In the genomic region with DNA sequence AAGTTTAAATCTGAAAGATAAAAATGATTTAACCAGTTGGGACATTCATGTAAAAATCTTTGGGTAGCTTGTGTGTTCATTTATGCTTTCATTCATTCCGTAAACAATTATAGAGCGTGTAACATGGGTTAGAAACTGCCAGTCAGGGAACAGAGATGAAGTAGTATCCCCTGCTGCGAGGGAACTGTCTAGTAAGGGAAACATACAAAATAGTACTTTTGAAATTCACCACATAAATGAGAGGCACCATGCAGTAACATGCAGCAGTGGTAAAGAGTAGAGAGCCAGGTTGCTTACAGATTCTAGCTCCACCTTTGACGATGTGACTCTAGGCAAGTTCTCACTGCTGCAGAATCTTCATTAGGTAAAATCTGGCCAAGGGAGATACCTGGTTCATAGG, we compare ENCODE assay signal across 8 cellular contexts. TPM values are rescaled to one million over a fixed set of nuclear protein-coding genes. Genes with fewer than 3 reads are reported as not detected.
DNase-seq lines count a peak whose midpoint lies in the region; ATAC-seq, FAIRE-seq and TF ChIP-seq lines count a peak whose summit lies in the region.

No MANE protein-coding gene starts in this region.

- DNase-seq in A673 (ENCODE audit: low spot score) = peak; percentile 47
- no peak for DNase-seq in GM12891 (ENCODE audit: insufficient read length, low spot score)
- no peak for DNase-seq in activated CD4-positive, alpha-beta memory T cell treated with anti-CD3 and anti-CD28 coated beads, Interleukin-2, amount 10 ng/mL, durations not matched to agents 7 days and 5 days
- DNase-seq in kidney epithelial cell (ENCODE audit: low read depth) = no peak
- DNase-seq in type B pancreatic cell (ENCODE audit: extremely low spot score, unreplicated experiment) = no peak
- no peak for DNase-seq in stimulated activated naive CD4-positive, alpha-beta T cell treated with Interleukin-2 at 50 U/mL for 16 hours (lab: John Stamatoyannopoulos, UW)

- no peak for FAIRE-seq in GM12891 (lab: Jason Lieb, UNC)

- H3K27me3 ChIP-seq in A673 (replicated peaks; ENCODE audit: insufficient read depth, low read depth, low read length, poor library complexity) (no peaks in the 10 kb centered on the region), kidney epithelial cell (ENCODE audit: control insufficient read depth, insufficient read depth, low read length) (no peaks in the 10 kb centered on the region)

- no peaks in the 10 kb centered on the region for H3K27me3 Mint-ChIP-seq in activated CD4-positive, alpha-beta memory T cell treated with anti-CD3 and anti-CD28 coated beads, Interleukin-2, amount 10 ng/mL, durations not matched to agents 7 days and 5 days
- no peaks in the 10 kb centered on the region for H3K27me3 Mint-ChIP-seq in type B pancreatic cell

- CTCF ChIA-PET in A673 (lab: Charles Lee) = interaction anchor here (1.1 kb wide), 1 partner anchor 72 kb away, joined by 4 read pairs; no protein-coding TSS in a partner anchor
- CTCF ChIA-PET in activated CD4-positive, alpha-beta memory T cell treated with anti-CD3 and anti-CD28 coated beads, Interleukin-2, amount 10 ng/mL, durations not matched to agents 7 days and 5 days (lab: Charles Lee) = interaction anchor here (1.1 to 2.3 kb wide), 6 partner anchors 9 to 231 kb away, joined by 3 to 17 read pairs (median 7); no protein-coding TSS in a partner anchor

- H3K9me3 ChIP-seq in A673 (ENCODE audit: low read depth, low read length, poor library complexity, severe bottlenecking) = no peaks in the 10 kb centered on the region

- 0 out of 2 replicates have a peak, but pooled peaks have one; percentile 26 for TF ChIP-seq POLR2A in GM12891 (IDR thresholded peaks at IDR 0.05; ENCODE audit: low read depth, low read length)

- H3K27ac Mint-ChIP-seq in activated CD4-positive, alpha-beta memory T cell treated with anti-CD3 and anti-CD28 coated beads, Interleukin-2, amount 10 ng/mL, durations not matched to agents 7 days and 5 days = peak overlapping the region; percentile 96
- H3K27ac Mint-ChIP-seq in type B pancreatic cell = peak overlapping the region; percentile 99

- H3K4me3 ChIP-seq in A673 (ENCODE audit: low read depth, low read length, poor library complexity, severe bottlenecking) (peak overlapping the region; percentile 87), kidney epithelial cell (ENCODE audit: low read depth, low read length) (peak overlapping the region; percentile 71)

- ATAC-seq in HG03196 (IDR thresholded peaks at IDR 0.05; ENCODE audit: unreplicated experiment) = no peak
- no peak for ATAC-seq in HG02870 (IDR thresholded peaks at IDR 0.05; ENCODE audit: unreplicated experiment)

- peaks cover 45% of the 10 kb centered on the region for H3K4me1 Mint-ChIP-seq in activated CD4-positive, alpha-beta memory T cell treated with anti-CD3 and anti-CD28 coated beads, Interleukin-2, amount 10 ng/mL, durations not matched to agents 7 days and 5 days
- H3K4me1 Mint-ChIP-seq in type B pancreatic cell (ENCODE audit: unreplicated experiment) = peaks cover 19% of the 10 kb centered on the region

- no peak for TF ChIP-seq CTCF in A673 (conservative IDR thresholded peaks at IDR 0.05; ENCODE audit: low read depth, low read length)
- TF ChIP-seq CTCF in kidney epithelial cell (IDR thresholded peaks at IDR 0.05; ENCODE audit: insufficient read depth, low read length, poor library complexity, severe bottlenecking) = no peak
- TF ChIP-seq CTCF in type B pancreatic cell (conservative IDR thresholded peaks at IDR 0.05) = no peak

- no TSS peak for BruUV-seq in A673 (replicated peaks; lab: Mats Ljungman, UMichigan)

- peaks cover 22% of the 10 kb centered on the region for H3K36me3 Mint-ChIP-seq in activated CD4-positive, alpha-beta memory T cell treated with anti-CD3 and anti-CD28 coated beads, Interleukin-2, amount 10 ng/mL, durations not matched to agents 7 days and 5 days (ENCODE audit: low read depth)
- peaks cover 6% of the 10 kb centered on the region for H3K36me3 Mint-ChIP-seq in type B pancreatic cell

- POLR2A ChIA-PET in A673 (lab: Charles Lee; ENCODE audit: low non-redundant PET) = no interaction called here
- POLR2A ChIA-PET in activated CD4-positive, alpha-beta memory T cell treated with anti-CD3 and anti-CD28 coated beads, Interleukin-2, amount 10 ng/mL, durations not matched to agents 7 days and 5 days (lab: Charles Lee) = interaction anchor here (0.9 to 6.1 kb wide), 14 partner anchors 11 to 368 kb away, joined by 3 to 205 read pairs (median 14); a partner anchor contains a TSS

- H3K36me3 ChIP-seq in A673 (ENCODE audit: insufficient read depth, low read length, poor library complexity, severe bottlenecking) (no peaks in the 10 kb centered on the region), kidney epithelial cell (ENCODE audit: control insufficient read depth, insufficient read depth, low read length) (no peaks in the 10 kb centered on the region)

- peak overlapping the region; percentile 98 for H3K4me3 Mint-ChIP-seq in activated CD4-positive, alpha-beta memory T cell treated with anti-CD3 and anti-CD28 coated beads, Interleukin-2, amount 10 ng/mL, durations not matched to agents 7 days and 5 days
- H3K4me3 Mint-ChIP-seq in type B pancreatic cell = peak overlapping the region; percentile 99

- peaks cover 26% of the 10 kb centered on the region for H3K4me1 ChIP-seq in A673 (ENCODE audit: insufficient read depth, low read length, poor library complexity, severe bottlenecking)

- H3K27ac ChIP-seq in A673 (ENCODE audit: low read depth, low read length, poor library complexity, severe bottlenecking) = peak overlapping the region; percentile 91

- intact Hi-C loops in A673 (cut with micrococcal nuclease; ENCODE audit: unreplicated experiment) = no loop called here

- no peaks in the 10 kb centered on the region for H3K9me3 Mint-ChIP-seq in activated CD4-positive, alpha-beta memory T cell treated with anti-CD3 and anti-CD28 coated beads, Interleukin-2, amount 10 ng/mL, durations not matched to agents 7 days and 5 days
- no peaks in the 10 kb centered on the region for H3K9me3 Mint-ChIP-seq in type B pancreatic cell

TF ChIP-seq in GM12891, 5 proteins besides CTCF, POLR2A, EP300 and RAD21:
- TF ChIP-seq POLR2AphosphoS5 (IDR thresholded peaks at IDR 0.05; ENCODE audit: low read depth, low read length) (no peak), SPI1 (IDR thresholded peaks at IDR 0.05; ENCODE audit: low read depth, low read length) (no peak)

RNA-seq across cellular contexts. Expression of a gene that starts 0.9 kb away (rescaled TPM):
- total RNA-seq in A673 (2021) (14.8 and 14.9 TPM in 2 replicates), kidney epithelial cell (6.3 and 6.6 TPM in 2 replicates), type B pancreatic cell (ENCODE audit: low replicate concordance) (14.0 and 22.9 TPM in 2 replicates)
- polyA plus RNA-seq in GM12891 (2012; ENCODE audit: low read depth, missing spikeins) = 9.9 TPM
- 10 to 100 TPM; 16.1 to 17.2 TPM for total RNA-seq in activated CD4-positive, alpha-beta memory T cell treated with anti-CD3 and anti-CD28 coated beads, Interleukin-2, amount 10 ng/mL, durations not matched to agents 7 days and 5 days

RNA-seq across cellular contexts. Expression of a gene that starts 1.2 kb away (rescaled TPM):
- total RNA-seq in A673 (2021) (56.9 and 68.4 TPM in 2 replicates), kidney epithelial cell (7.5 and 8.2 TPM in 2 replicates), type B pancreatic cell (ENCODE audit: low replicate concordance) (7.0 and 29.0 TPM in 2 replicates)
- polyA plus RNA-seq in GM12891 (2012; ENCODE audit: low read depth, missing spikeins) = 8.3 TPM
- 10 to 100 TPM; 46.8 to 47.6 TPM for total RNA-seq in activated CD4-positive, alpha-beta memory T cell treated with anti-CD3 and anti-CD28 coated beads, Interleukin-2, amount 10 ng/mL, durations not matched to agents 7 days and 5 days
